20 cellular contexts compared by ENCODE assay signal in the genomic region with DNA sequence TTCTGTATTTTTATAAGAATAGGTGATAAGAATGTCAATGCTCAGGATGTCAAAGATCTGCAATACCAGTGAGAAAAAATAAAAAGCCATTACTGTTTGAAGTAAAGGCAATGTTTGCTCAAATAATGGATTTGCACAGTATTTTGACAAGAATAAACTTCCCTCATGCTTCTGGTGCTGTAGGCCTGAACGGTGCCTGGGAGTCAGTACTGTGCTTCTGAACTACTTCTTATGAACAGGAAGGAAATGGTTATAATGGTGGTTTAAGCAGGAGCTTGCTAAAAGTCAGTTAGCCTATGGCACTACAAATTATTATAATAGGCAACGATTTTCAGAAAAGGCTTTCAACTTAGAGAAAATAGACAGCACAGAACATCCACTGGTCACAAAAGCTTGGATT.
"Had no signal": no experiment of that assay in that cellular context is flagged by ENCODE, and none has a peak within 500 bp of the region (broad histone marks: within the 10 kb centered on the region; RNA-seq: fewer than 3 reads in every experiment).

No MANE protein-coding gene starts in this region.

- DNase-seq: activated B cell treated with CpG ODN at 0.5 μM for 24 hours; activated CD4-positive, alpha-beta T cell treated with anti-CD3 and anti-CD28 coated beads, Interleukin-2, amount 10 ng/mL, durations not matched to agents 24 days and 14 days; activated CD8-positive, alpha-beta memory T cell treated with anti-CD3 and anti-CD28 coated beads, Interleukin-2, amount 50 U/mL, for 48 hours; activated CD8-positive, alpha-beta T cell treated with anti-CD3 and anti-CD28 coated beads, Interleukin-2, amount 10 ng/mL, durations not matched to agents 7 days and 5 days; activated gamma-delta T cell; activated T-cell treated with anti-CD3 and anti-CD28 coated beads, Interleukin-2, amount 50 U/mL, for 72 hours; dorsolateral prefrontal cortex; endodermal cell; head of caudate nucleus; mesendoderm; nephron progenitor cell; psoas muscle; right lobe of liver; stimulated activated CD4-positive, alpha-beta T cell treated with anti-CD3 and anti-CD28 coated beads, Interleukin-4, amount 100 ng/mL, for 4 hours; stimulated activated CD8-positive, alpha-beta memory T cell treated with anti-CD3 and anti-CD28 coated beads, Interleukin-4, amount 100 ng/mL, for 48 hours; stimulated activated naive CD4-positive, alpha-beta T cell treated with Interleukin-2 at 50 U/mL for 16 hours; substantia nigra; transverse colon had no signal

- H3K4me3 ChIP-seq: dorsolateral prefrontal cortex, psoas muscle, right lobe of liver, smooth muscle cell, transverse colon, vagina had no signal
